16 cellular contexts compared by ENCODE assay signal in the genomic region with DNA sequence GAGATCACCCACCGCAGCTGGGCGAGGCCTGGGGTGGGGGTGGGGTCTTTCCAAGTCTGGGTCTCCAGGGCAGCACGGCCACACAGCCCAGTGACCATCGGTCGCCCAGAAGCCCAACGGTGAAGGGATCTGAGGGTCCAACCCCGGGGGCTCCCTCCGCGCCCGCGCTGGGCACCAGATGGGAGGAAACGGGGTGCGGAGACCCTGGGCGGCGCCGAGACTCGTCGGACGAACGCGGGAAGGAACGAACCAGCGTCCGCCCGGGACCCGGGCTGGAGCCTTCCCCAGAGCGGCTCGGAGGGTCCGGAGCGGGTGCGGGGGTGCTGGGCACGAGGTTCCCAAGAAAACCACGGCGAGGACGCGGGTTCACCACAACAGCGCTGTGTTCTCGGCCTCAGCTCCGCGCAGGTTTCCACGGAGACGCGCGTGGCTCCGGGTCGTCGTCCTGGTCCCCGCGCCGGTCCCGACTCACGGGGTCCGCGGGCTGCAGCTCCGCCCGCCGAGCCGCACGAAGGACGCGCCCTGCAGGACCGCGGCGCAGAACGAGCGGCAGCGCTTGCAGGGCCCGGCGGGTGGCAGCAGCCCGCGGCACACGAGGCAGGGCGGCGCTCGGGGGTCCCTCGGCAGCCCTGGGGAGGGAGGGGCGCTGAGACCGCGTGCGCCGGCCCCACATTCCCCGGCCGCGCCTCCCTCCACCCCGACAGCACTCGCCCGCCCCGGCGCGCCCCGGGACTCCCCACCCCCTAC. TPM values are rescaled to one million over a fixed set of nuclear protein-coding genes. Genes with fewer than 3 reads are reported as not detected.
DNase-seq lines count a peak whose midpoint lies in the region; ATAC-seq and TF ChIP-seq lines count a peak whose summit lies in the region.
"Had no signal": no experiment of that assay in that cellular context is flagged by ENCODE, and none has a peak within 500 bp of the region (broad histone marks: within the 10 kb centered on the region; RNA-seq: fewer than 3 reads in every experiment).

No MANE protein-coding gene starts in this region.

- 13% methylated on average over 19 of the region's 91 CpGs for WGBS in suprapubic skin

- DNase-seq in cardiac septum (ENCODE audit: low spot score) (peak; percentile 41), Right ventricle myocardium inferior (ENCODE audit: missing footprints) (no peak), iPS-NIHi11 (ENCODE audit: low spot score) (peak; percentile 63), suprapubic skin (ENCODE audit: low spot score in 2 of 2) (peak in 1 of 2 donors; percentile 77), GM03348 (ENCODE audit: low spot score) (no peak), HUDEP-2 (lab: John Stamatoyannopoulos, UW; ENCODE audit: unreplicated experiment in 76 of 76) (no peak), NCI-H524 (lab: John Stamatoyannopoulos, UW) (no peak)
- DNase-seq: activated CD4-positive, alpha-beta T cell treated with anti-CD3 and anti-CD28 coated beads for 4 hours; activated naive CD4-positive, alpha-beta T cell treated with anti-CD3 and anti-CD28 coated beads, Interleukin-2, amount 10 ng/mL, durations not matched to agents 7 days and 5 days; NCI-H1436 treated with DMSO at 0.1 percent for 48 hours; occipital lobe; stimulated activated naive B cell treated with anti-CD40 and anti-IgM and Interleukin-4, amounts not matched to agents 10 μg/mL and 1 μg/mL and 100 μg/mL, for 72 hours; SW 1271 had no signal

- no peak for TF ChIP-seq EP300 in suprapubic skin (IDR thresholded peaks at IDR 0.05)

- TF ChIP-seq CTCF in VCaP (conservative IDR thresholded peaks at IDR 0.05): 0 out of 2 replicates have a peak, but pooled peaks have one; percentile 11
- TF ChIP-seq CTCF in suprapubic skin (IDR thresholded peaks at IDR 0.05): no peak

- H3K4me1 ChIP-seq in suprapubic skin: peaks cover 38% of the 10 kb centered on the region

- no peaks in the 10 kb centered on the region for H3K9me3 ChIP-seq in suprapubic skin

- peak overlapping the region; percentile 25 for H3K4me3 ChIP-seq in suprapubic skin

- H3K27ac ChIP-seq in VCaP (no peak overlapping the region), suprapubic skin (no peak overlapping the region)

- ATAC-seq in Right ventricle myocardium inferior: no peak
- ATAC-seq: left lobe of liver; stimulated activated naive B cell treated with anti-CD40 and anti-IgM and Interleukin-4, amounts not matched to agents 10 μg/mL and 1 μg/mL and 100 μg/mL, for 72 hours had no signal

- H3K27me3 ChIP-seq in suprapubic skin: peaks cover 88% of the 10 kb centered on the region

- no peaks in the 10 kb centered on the region for H3K36me3 ChIP-seq in suprapubic skin

- TF ChIP-seq POLR2A in suprapubic skin (IDR thresholded peaks at IDR 0.05): no peak

- intact Hi-C loops in cardiac septum (cut with DNase I): no loop called here
- intact Hi-C loops in Right ventricle myocardium inferior (cut with DNase I): no loop called here

RNA-seq across cellular contexts. Expression of a gene that starts 2.3 kb away (rescaled TPM):
- total RNA-seq in cardiac septum (not detected), Right ventricle myocardium inferior (not detected), suprapubic skin (not detected)
- total RNA-seq: left lobe of liver, occipital lobe had no signal

RNA-seq across cellular contexts. Expression of a gene that starts 43.3 kb away (rescaled TPM):
- total RNA-seq in cardiac septum (not detected), Right ventricle myocardium inferior (not detected), suprapubic skin (not detected)
- total RNA-seq: HT-29, left lobe of liver, occipital lobe had no signal

RNA-seq across cellular contexts. Expression of a gene that starts 54.3 kb away (rescaled TPM):
- total RNA-seq in cardiac septum (31.3 TPM), Right ventricle myocardium inferior (56.9 TPM), suprapubic skin (100 to 1,000 TPM; 103 to 202 (median 143) TPM)

Comparison
In these comparisons a context has a peak if more than half of its experiments do, and no peak if none do; other contexts are left out.
1. DNase-seq: peak in cardiac septum (single experiment) and iPS-NIHi11 (single experiment); none in Right ventricle myocardium inferior (single experiment), GM03348 (single experiment), HUDEP-2 (0 of 76) and NCI-H524 (0 of 2).